9 cellular contexts compared by ENCODE assay signal in genomic region chr12:102811125-102811737, GRCh38.
DNase-seq lines count a peak whose midpoint lies in the region; ATAC-seq and TF ChIP-seq lines count a peak whose summit lies in the region.
"Had no signal": no experiment of that assay in that cellular context is flagged by ENCODE, and none has a peak within 500 bp of the region (broad histone marks: within the 10 kb centered on the region; RNA-seq: fewer than 3 reads in every experiment).

No MANE protein-coding gene starts in this region.

- H3K27me3 ChIP-seq in tibial artery: no peaks in the 10 kb centered on the region
- H3K27me3 ChIP-seq: pancreas had no signal

- peaks cover 6% of the 10 kb centered on the region for H3K27me3 Mint-ChIP-seq in activated CD4-positive, alpha-beta T cell treated with anti-CD3 and anti-CD28 coated beads, Interleukin-2, amount 10 ng/mL, durations not matched to agents 7 days and 5 days
- H3K27me3 Mint-ChIP-seq in nephron progenitor cell (ENCODE audit: low read depth, poor library complexity) (peaks cover 11% of the 10 kb centered on the region), T-helper 17 cell (peaks cover 2% of the 10 kb centered on the region)

- no peak overlapping the region for H3K27ac ChIP-seq in tibial artery
- H3K27ac ChIP-seq: pancreas had no signal

- H3K4me1 Mint-ChIP-seq in activated CD4-positive, alpha-beta T cell treated with anti-CD3 and anti-CD28 coated beads, Interleukin-2, amount 10 ng/mL, durations not matched to agents 7 days and 5 days: no peaks in the 10 kb centered on the region
- H3K4me1 Mint-ChIP-seq in nephron progenitor cell (no peaks in the 10 kb centered on the region), T-helper 17 cell (no peaks in the 10 kb centered on the region)

- no peak for ATAC-seq in T-helper 17 cell
- ATAC-seq: pancreas had no signal

- intact Hi-C loops in tibial artery (cut with DNase I; ENCODE audit: low total_unique reads): no loop called here

- DNase-seq in activated CD4-positive, alpha-beta T cell treated with anti-CD3 and anti-CD28 coated beads, Interleukin-2, amount 50 U/mL, for 48 hours: peak; percentile 1 to 18
- no peak for DNase-seq in activated CD4-positive, alpha-beta T cell treated with anti-CD3 and anti-CD28 coated beads, Interleukin-2, amount 10 ng/mL, durations not matched to agents 7 days and 5 days
- peak; percentile 53 for DNase-seq in NCI-H1105 treated with DMSO at 0.1 percent for 48 hours (lab: John Stamatoyannopoulos, UW)
- DNase-seq in astrocyte of the hippocampus (ENCODE audit: low read depth, low spot score): peak; percentile 28
- DNase-seq in nephron progenitor cell: peak; percentile 61
- DNase-seq in T-helper 17 cell: no peak
- no peak for DNase-seq in globus pallidus (ENCODE audit: low spot score)
- DNase-seq in tibial artery: no peak

- H3K27ac Mint-ChIP-seq in activated CD4-positive, alpha-beta T cell treated with anti-CD3 and anti-CD28 coated beads, Interleukin-2, amount 10 ng/mL, durations not matched to agents 7 days and 5 days: no peak overlapping the region
- H3K27ac Mint-ChIP-seq in nephron progenitor cell (no peak overlapping the region), T-helper 17 cell (no peak overlapping the region)

- no peaks in the 10 kb centered on the region for H3K36me3 Mint-ChIP-seq in activated CD4-positive, alpha-beta T cell treated with anti-CD3 and anti-CD28 coated beads, Interleukin-2, amount 10 ng/mL, durations not matched to agents 7 days and 5 days (ENCODE audit: low read depth)
- H3K36me3 Mint-ChIP-seq in nephron progenitor cell (ENCODE audit: low read depth): no peaks in the 10 kb centered on the region
- no peaks in the 10 kb centered on the region for H3K36me3 Mint-ChIP-seq in T-helper 17 cell (ENCODE audit: low read depth)

- no peak overlapping the region for H3K4me3 Mint-ChIP-seq in activated CD4-positive, alpha-beta T cell treated with anti-CD3 and anti-CD28 coated beads, Interleukin-2, amount 10 ng/mL, durations not matched to agents 7 days and 5 days
- no peak overlapping the region for H3K4me3 Mint-ChIP-seq in nephron progenitor cell
- no peak overlapping the region for H3K4me3 Mint-ChIP-seq in T-helper 17 cell

- no peaks in the 10 kb centered on the region for H3K4me1 ChIP-seq in tibial artery
- H3K4me1 ChIP-seq: pancreas had no signal

- TF ChIP-seq CTCF in nephron progenitor cell (IDR thresholded peaks at IDR 0.05) (peak; percentile 79), tibial artery (IDR thresholded peaks at IDR 0.05) (peak in 1 of 2 experiments; percentile 13)

- no peak overlapping the region for H3K4me3 ChIP-seq in tibial artery
- H3K4me3 ChIP-seq: pancreas had no signal

- H3K36me3 ChIP-seq in tibial artery: no peaks in the 10 kb centered on the region
- H3K36me3 ChIP-seq: pancreas had no signal

- H3K9me3 Mint-ChIP-seq in activated CD4-positive, alpha-beta T cell treated with anti-CD3 and anti-CD28 coated beads, Interleukin-2, amount 10 ng/mL, durations not matched to agents 7 days and 5 days: no peaks in the 10 kb centered on the region
- no peaks in the 10 kb centered on the region for H3K9me3 Mint-ChIP-seq in nephron progenitor cell

- CTCF ChIA-PET in activated CD4-positive, alpha-beta T cell treated with anti-CD3 and anti-CD28 coated beads, Interleukin-2, amount 10 ng/mL, durations not matched to agents 7 days and 5 days (lab: Charles Lee): interaction anchor here (0.6 to 0.9 kb wide), 2 partner anchors 8 to 975 kb away, joined by 3 to 4 read pairs; no protein-coding TSS in a partner anchor

- H3K9me3 ChIP-seq in T-helper 17 cell (ENCODE audit: control insufficient read depth, low read length, poor library complexity, severe bottlenecking) (no peaks in the 10 kb centered on the region), tibial artery (no peaks in the 10 kb centered on the region)
- H3K9me3 ChIP-seq: pancreas had no signal

- POLR2A ChIA-PET in activated CD4-positive, alpha-beta T cell treated with anti-CD3 and anti-CD28 coated beads, Interleukin-2, amount 10 ng/mL, durations not matched to agents 7 days and 5 days (lab: Charles Lee): no interaction called here

Comparison
In these comparisons a context has a peak if more than half of its experiments do, and no peak if none do; other contexts are left out.
1. DNase-seq: peak in activated CD4-positive, alpha-beta T cell treated with anti-CD3 and anti-CD28 coated beads, Interleukin-2, amount 50 U/mL, for 48 hours (2 of 2), NCI-H1105 treated with DMSO at 0.1 percent for 48 hours (single experiment), astrocyte of the hippocampus (single experiment) and nephron progenitor cell (single experiment); none in activated CD4-positive, alpha-beta T cell treated with anti-CD3 and anti-CD28 coated beads, Interleukin-2, amount 10 ng/mL, durations not matched to agents 7 days and 5 days (single experiment), T-helper 17 cell (0 of 3), globus pallidus (single experiment) and tibial artery (0 of 2).